In the genomic region with DNA sequence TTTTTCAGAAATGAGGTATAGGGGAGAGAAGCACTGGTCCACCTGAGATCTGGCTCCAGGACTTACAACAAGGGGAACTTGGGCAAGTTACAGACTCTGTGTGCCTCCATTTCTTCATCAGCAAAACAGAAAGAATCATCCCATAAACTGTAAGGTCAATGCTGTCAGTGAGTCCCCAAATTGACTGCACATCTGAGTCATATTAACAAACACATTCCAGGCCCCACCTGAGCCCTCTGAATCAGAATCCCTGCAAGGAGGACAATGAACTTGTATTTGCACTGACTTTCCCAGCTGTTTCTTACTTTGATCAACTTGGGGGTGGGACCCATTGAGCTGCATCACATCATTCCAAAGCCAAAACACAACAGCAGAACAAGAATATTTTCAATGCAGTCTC, we compare ENCODE assay signal across 4 cellular contexts. TPM values are rescaled to one million over a fixed set of nuclear protein-coding genes. Genes with fewer than 3 reads are reported as not detected.
"Had no signal": no experiment of that assay in that cellular context is flagged by ENCODE, and none has a peak within 500 bp of the region (broad histone marks: within the 10 kb centered on the region; RNA-seq: fewer than 3 reads in every experiment).

No MANE protein-coding gene starts in this region.

RNA-seq across cellular contexts. Expression of gene ALPL, which starts 44.1 kb away (rescaled TPM):
- total RNA-seq: activated CD8-positive, alpha-beta T cell treated with anti-CD3 and anti-CD28 coated beads for 36 hours; activated T-helper 17 cell treated with anti-CD3 and anti-CD28 coated beads, Interleukin-2, amount 50 U/mL, for 72 hours; epithelial cell of proximal tubule; T-helper 17 cell had no signal
